ENCODE assay signal across 15 cellular contexts in genomic region chr7:83105948-83106347, GRCh38. TPM values are rescaled to one million over a fixed set of nuclear protein-coding genes. Genes with fewer than 3 reads are reported as not detected.
DNase-seq lines count a peak whose midpoint lies in the region; ATAC-seq and TF ChIP-seq lines count a peak whose summit lies in the region.
"Had no signal": no experiment of that assay in that cellular context is flagged by ENCODE, and none has a peak within 500 bp of the region (broad histone marks: within the 10 kb centered on the region; RNA-seq: fewer than 3 reads in every experiment).

No MANE protein-coding gene starts in this region.

- no peaks in the 10 kb centered on the region for H3F3A ChIP-seq in PC-3 (ENCODE audit: low read length, unreplicated experiment)

- H3K23ac ChIP-seq in mesenchymal stem cell (ENCODE audit: low read length in 2 of 2) = no peak overlapping the region

- H3K9me2 ChIP-seq in PC-3 (replicated peaks; ENCODE audit: low read length) = no peaks in the 10 kb centered on the region

- H2BK12ac ChIP-seq in mesenchymal stem cell (ENCODE audit: low read length in 2 of 2) = no peak overlapping the region

- no peak overlapping the region for H3K9ac ChIP-seq in PC-3 (ENCODE audit: low read length)
- H3K9ac ChIP-seq in mesenchymal stem cell (ENCODE audit: low read length) = no peak overlapping the region

- H3K4me3 ChIP-seq in PC-3 (ENCODE audit: low read length) (no peak overlapping the region), mesenchymal stem cell (ENCODE audit: insufficient read depth in 1 of 2, low read depth in 1 of 2, low read length in 2 of 2) (no peak overlapping the region), Peyer's patch (no peak overlapping the region)

- H3K27me3 Mint-ChIP-seq in activated naive CD8-positive, alpha-beta T cell treated with anti-CD3 and anti-CD28 coated beads for 36 hours = no peaks in the 10 kb centered on the region
- H3K27me3 Mint-ChIP-seq: IgD-negative memory B cell had no signal

- no peaks in the 10 kb centered on the region for H3K79me2 ChIP-seq in PC-3 (ENCODE audit: low read length)

- H3K18ac ChIP-seq in mesenchymal stem cell (ENCODE audit: low read depth in 1 of 2, low read length in 2 of 2) = no peak overlapping the region

- H3K79me1 ChIP-seq in mesenchymal stem cell (replicated peaks; ENCODE audit: low read length, poor library complexity, severe bottlenecking) = no peaks in the 10 kb centered on the region

- 39% methylated on average over 2 of the region's 2 CpGs for WGBS in mesenchymal stem cell

- no peaks in the 10 kb centered on the region for H3K36me3 ChIP-seq in PC-3 (ENCODE audit: low read depth, low read length)
- no peaks in the 10 kb centered on the region for H3K36me3 ChIP-seq in mesenchymal stem cell (ENCODE audit: control insufficient read depth in 1 of 2, insufficient read depth in 2 of 2, low read depth in 1 of 2, low read length in 2 of 2)
- H3K36me3 ChIP-seq in Peyer's patch = no peaks in the 10 kb centered on the region

- ATAC-seq in PC-3 (peak; percentile 27; the same call in 1 of the 2 replicates), HG03469 (IDR thresholded peaks at IDR 0.05; ENCODE audit: unreplicated experiment) (no peak)

- H3K27ac Mint-ChIP-seq in activated naive CD8-positive, alpha-beta T cell treated with anti-CD3 and anti-CD28 coated beads for 36 hours = no peak overlapping the region
- H3K27ac Mint-ChIP-seq: IgD-negative memory B cell had no signal

- H3K9me3 ChIP-seq in PC-3 (ENCODE audit: low read length) (no peaks in the 10 kb centered on the region), mesenchymal stem cell (ENCODE audit: control insufficient read depth, low read length) (no peaks in the 10 kb centered on the region), Peyer's patch (no peaks in the 10 kb centered on the region)
- H3K9me3 ChIP-seq: Caco-2 had no signal

- H2AFZ ChIP-seq in PC-3 (ENCODE audit: low read length) (no peak overlapping the region), mesenchymal stem cell (ENCODE audit: low read depth, low read length) (peak overlapping the region; percentile 61)

- no TSS peak for BruUV-seq in PC-3 (replicated peaks; lab: Mats Ljungman, UMichigan)

- H3K14ac ChIP-seq in mesenchymal stem cell (ENCODE audit: low read length in 2 of 2) = peak overlapping the region in 1 of 2 experiments; percentile 75

- H3K4me2 ChIP-seq in PC-3 (ENCODE audit: low read length) (no peak overlapping the region), mesenchymal stem cell (ENCODE audit: low read length, poor library complexity, severe bottlenecking) (no peak overlapping the region)

- H4K91ac ChIP-seq in mesenchymal stem cell (ENCODE audit: low read length) = no peak overlapping the region

- no peak overlapping the region for H2BK5ac ChIP-seq in mesenchymal stem cell (ENCODE audit: low read depth, low read length, poor library complexity, severe bottlenecking)

- H3K4me1 ChIP-seq in PC-3 (ENCODE audit: insufficient read depth, low read length) (no peaks in the 10 kb centered on the region), mesenchymal stem cell (ENCODE audit: control insufficient read depth, insufficient read depth, low read depth, low read length) (no peaks in the 10 kb centered on the region), Peyer's patch (no peaks in the 10 kb centered on the region)
- H3K4me1 ChIP-seq: Caco-2 had no signal

- CTCF ChIA-PET in PC-3 (lab: Charles Lee) = no interaction called here

- no peak overlapping the region for H2AK5ac ChIP-seq in mesenchymal stem cell (ENCODE audit: low read length, severe bottlenecking)

- intact Hi-C loops in PC-3 (cut with micrococcal nuclease) = no loop called here

- TF ChIP-seq CTCF in PC-3 (conservative IDR thresholded peaks at IDR 0.05; ENCODE audit: low read depth, low read length) (no peak), Peyer's patch (IDR thresholded peaks at IDR 0.05) (no peak)

- no peak for TF ChIP-seq POLR2A in Peyer's patch (IDR thresholded peaks at IDR 0.05)

- H4K20me1 ChIP-seq in PC-3 (ENCODE audit: low read length) = no peaks in the 10 kb centered on the region

- H3K27ac ChIP-seq in PC-3 (ENCODE audit: low read length) = no peak overlapping the region
- H3K27ac ChIP-seq in mesenchymal stem cell (ENCODE audit: low read length, poor library complexity, severe bottlenecking) = no peak overlapping the region
- no peak overlapping the region for H3K27ac ChIP-seq in Peyer's patch

- H2BK15ac ChIP-seq in mesenchymal stem cell (ENCODE audit: low read depth, poor library complexity, severe bottlenecking) = no peak overlapping the region

- DNase-seq in G401 (ENCODE audit: low spot score) (peak; percentile 73), NCI-H187 treated with DMSO at 0.1 percent for 48 hours (lab: John Stamatoyannopoulos, UW) (peak; percentile 40), PC-3 (no peak), mesenchymal stem cell (no peak), Peyer's patch (no peak), ureter (ENCODE audit: low spot score) (no peak)
- DNase-seq in activated naive CD8-positive, alpha-beta T cell treated with anti-CD3 and anti-CD28 coated beads for 36 hours = no peak
- DNase-seq: AML-193, Caco-2, DND-41, GF-D8, NCI-H2029 treated with DMSO at 0.1 percent for 48 hours, T-helper 1 cell had no signal

- in situ Hi-C loops in G401 (cut with HindIII; ENCODE audit: low sequenced_read_pairs) = no loop called here

- H3K4me3 Mint-ChIP-seq in activated naive CD8-positive, alpha-beta T cell treated with anti-CD3 and anti-CD28 coated beads for 36 hours = no peak overlapping the region
- H3K4me3 Mint-ChIP-seq: IgD-negative memory B cell had no signal

- no peak overlapping the region for H3K4ac ChIP-seq in mesenchymal stem cell (ENCODE audit: low read depth in 1 of 2, low read length in 2 of 2)

- no peaks in the 10 kb centered on the region for H3K4me1 Mint-ChIP-seq in activated naive CD8-positive, alpha-beta T cell treated with anti-CD3 and anti-CD28 coated beads for 36 hours
- H3K4me1 Mint-ChIP-seq: IgD-negative memory B cell had no signal

- no peaks in the 10 kb centered on the region for H3K36me3 Mint-ChIP-seq in activated naive CD8-positive, alpha-beta T cell treated with anti-CD3 and anti-CD28 coated beads for 36 hours
- H3K36me3 Mint-ChIP-seq: IgD-negative memory B cell had no signal

- no peaks in the 10 kb centered on the region for H3K27me3 ChIP-seq in PC-3 (ENCODE audit: low read length)
- H3K27me3 ChIP-seq in mesenchymal stem cell (ENCODE audit: control insufficient read depth in 1 of 2, insufficient read depth in 1 of 2, low read length in 2 of 2) = no peaks in the 10 kb centered on the region
- H3K27me3 ChIP-seq in Peyer's patch = no peaks in the 10 kb centered on the region

- POLR2A ChIA-PET in PC-3 (lab: Charles Lee; ENCODE audit: unreplicated experiment) = no interaction called here

- H3K9me3 Mint-ChIP-seq in activated naive CD8-positive, alpha-beta T cell treated with anti-CD3 and anti-CD28 coated beads for 36 hours = no peaks in the 10 kb centered on the region
- H3K9me3 Mint-ChIP-seq: IgD-negative memory B cell had no signal

- no peak overlapping the region for H4K8ac ChIP-seq in mesenchymal stem cell (ENCODE audit: low read length)

- H2BK120ac ChIP-seq in mesenchymal stem cell (ENCODE audit: low read depth, low read length) = no peak overlapping the region

RNA-seq across cellular contexts. Expression of gene PCLO, which starts 56.7 kb away (rescaled TPM):
- 7.5 and 12.9 TPM in 2 replicates for total RNA-seq in G401 (2014; rRNA removed; shearing (Covaris generic))
- total RNA-seq in PC-3 (2014; rRNA removed) (3.5 and 7.5 TPM in 2 replicates), Peyer's patch (10 to 100 TPM in 3 of 4 donors, 1 to 10 TPM in 1; 6.6 to 70.7 (median 33.9) TPM), ureter (17.7 TPM)
- 0.30 TPM for polyA plus RNA-seq in mesenchymal stem cell (2013, experiment 1 of 2)
- polyA plus RNA-seq in mesenchymal stem cell (2013, experiment 2 of 2) = 0.23 TPM
- total RNA-seq in activated naive CD8-positive, alpha-beta T cell treated with anti-CD3 and anti-CD28 coated beads for 36 hours = not detected
- polyA plus RNA-seq: IgD-negative memory B cell had no signal

Comparison
In these comparisons a context has a peak if more than half of its experiments do, and no peak if none do; other contexts are left out.
1. DNase-seq: peak in G401 (single experiment) and NCI-H187 treated with DMSO at 0.1 percent for 48 hours (single experiment); none in PC-3 (single experiment), mesenchymal stem cell (single experiment), activated naive CD8-positive, alpha-beta T cell treated with anti-CD3 and anti-CD28 coated beads for 36 hours (single experiment), Peyer's patch (0 of 3) and ureter (single experiment).